8 cellular contexts compared by ENCODE assay signal in genomic region chr11:117230981-117231636, GRCh38. TPM values are rescaled to one million over a fixed set of nuclear protein-coding genes. Genes with fewer than 3 reads are reported as not detected.
DNase-seq lines count a peak whose midpoint lies in the region; TF ChIP-seq lines count a peak whose summit lies in the region.

No MANE protein-coding gene starts in this region.

- no peaks in the 10 kb centered on the region for H3K9me3 Mint-ChIP-seq in activated naive CD8-positive, alpha-beta T cell (ENCODE audit: low read depth)

- H3K9me3 ChIP-seq in subcutaneous abdominal adipose tissue (ENCODE audit: control insufficient read depth in 5 of 5, low read length in 5 of 5) = no peaks in the 10 kb centered on the region

- no peaks in the 10 kb centered on the region for H3K27me3 ChIP-seq in kidney epithelial cell (ENCODE audit: control insufficient read depth, insufficient read depth, low read length)
- no peaks in the 10 kb centered on the region for H3K27me3 ChIP-seq in subcutaneous abdominal adipose tissue (ENCODE audit: control insufficient read depth in 5 of 5, insufficient read depth in 4 of 5, low read length in 5 of 5)

- DNase-seq in DMS 273 (lab: John Stamatoyannopoulos, UW; ENCODE audit: unreplicated experiment) (peak; percentile 29), DMS 273 treated with DMSO at 0.1 percent for 48 hours (lab: John Stamatoyannopoulos, UW) (no peak), kidney epithelial cell (ENCODE audit: low read depth) (no peak), epidermal melanocyte (ENCODE audit: insufficient read length, low spot score) (no peak), NCI-H774 (lab: John Stamatoyannopoulos, UW) (no peak), ACHN (no peak)

- H3K9ac ChIP-seq in subcutaneous abdominal adipose tissue (ENCODE audit: low read length in 5 of 5) = peak overlapping the region; percentile 81 to 97 (median 95)

- H3K36me3 ChIP-seq in kidney epithelial cell (ENCODE audit: control insufficient read depth, insufficient read depth, low read length) (no peaks in the 10 kb centered on the region), subcutaneous abdominal adipose tissue (ENCODE audit: control insufficient read depth in 5 of 5, insufficient read depth in 5 of 5, low read length in 5 of 5) (peaks cover 0 to 39% (median 34%) of the 10 kb centered on the region in 5 donors)

- peaks cover 5% of the 10 kb centered on the region for H3K36me3 Mint-ChIP-seq in activated naive CD8-positive, alpha-beta T cell

- TF ChIP-seq CTCF in kidney epithelial cell (IDR thresholded peaks at IDR 0.05; ENCODE audit: insufficient read depth, low read length, poor library complexity, severe bottlenecking) = no peak

- peak overlapping the region; percentile 96 for H3K4me3 ChIP-seq in kidney epithelial cell (ENCODE audit: low read depth, low read length)
- H3K4me3 ChIP-seq in subcutaneous abdominal adipose tissue (ENCODE audit: low read depth in 1 of 5, low read length in 5 of 5) = peak overlapping the region; percentile 83 to 97 (median 90)

- peak overlapping the region; percentile 99 for H3K27ac Mint-ChIP-seq in activated naive CD8-positive, alpha-beta T cell

- H3K27me3 Mint-ChIP-seq in activated naive CD8-positive, alpha-beta T cell = no peaks in the 10 kb centered on the region

- H3K4me1 Mint-ChIP-seq in activated naive CD8-positive, alpha-beta T cell (ENCODE audit: low read depth) = peaks cover 42% of the 10 kb centered on the region

- peak overlapping the region; percentile 97 for H3K4me3 Mint-ChIP-seq in activated naive CD8-positive, alpha-beta T cell

- in situ Hi-C loops in ACHN (cut with HindIII; ENCODE audit: low pct_ligation_motif_present, low pct_unique_long_range_greater_than_20kb, low sequenced_read_pairs) = no loop called here

- H3K4me1 ChIP-seq in subcutaneous abdominal adipose tissue (ENCODE audit: control insufficient read depth in 5 of 5, insufficient read depth in 5 of 5, low read length in 5 of 5) = peaks cover 5 to 32% (median 31%) of the 10 kb centered on the region in 5 donors

- H3K27ac ChIP-seq in subcutaneous abdominal adipose tissue (ENCODE audit: low read depth, low read length) = peak overlapping the region; percentile 74

RNA-seq across cellular contexts. Expression of gene PCSK7, which starts 0.8 kb away (rescaled TPM):
- 38.3 and 51.8 TPM in 2 replicates for total RNA-seq in kidney epithelial cell

RNA-seq across cellular contexts. Expression of gene RNF214, which starts 1.4 kb away (rescaled TPM):
- 11.7 and 14.0 TPM in 2 replicates for total RNA-seq in kidney epithelial cell

RNA-seq across cellular contexts. Expression of gene TAGLN, which starts 31.9 kb away (rescaled TPM):
- 1,785 and 1,816 TPM in 2 replicates for total RNA-seq in kidney epithelial cell

RNA-seq across cellular contexts. Expression of gene SIDT2, which starts 52.6 kb away (rescaled TPM):
- total RNA-seq in kidney epithelial cell = 12.9 and 14.6 TPM in 2 replicates
